Comparison of ENCODE assay signal across 9 cellular contexts in the genomic region with DNA sequence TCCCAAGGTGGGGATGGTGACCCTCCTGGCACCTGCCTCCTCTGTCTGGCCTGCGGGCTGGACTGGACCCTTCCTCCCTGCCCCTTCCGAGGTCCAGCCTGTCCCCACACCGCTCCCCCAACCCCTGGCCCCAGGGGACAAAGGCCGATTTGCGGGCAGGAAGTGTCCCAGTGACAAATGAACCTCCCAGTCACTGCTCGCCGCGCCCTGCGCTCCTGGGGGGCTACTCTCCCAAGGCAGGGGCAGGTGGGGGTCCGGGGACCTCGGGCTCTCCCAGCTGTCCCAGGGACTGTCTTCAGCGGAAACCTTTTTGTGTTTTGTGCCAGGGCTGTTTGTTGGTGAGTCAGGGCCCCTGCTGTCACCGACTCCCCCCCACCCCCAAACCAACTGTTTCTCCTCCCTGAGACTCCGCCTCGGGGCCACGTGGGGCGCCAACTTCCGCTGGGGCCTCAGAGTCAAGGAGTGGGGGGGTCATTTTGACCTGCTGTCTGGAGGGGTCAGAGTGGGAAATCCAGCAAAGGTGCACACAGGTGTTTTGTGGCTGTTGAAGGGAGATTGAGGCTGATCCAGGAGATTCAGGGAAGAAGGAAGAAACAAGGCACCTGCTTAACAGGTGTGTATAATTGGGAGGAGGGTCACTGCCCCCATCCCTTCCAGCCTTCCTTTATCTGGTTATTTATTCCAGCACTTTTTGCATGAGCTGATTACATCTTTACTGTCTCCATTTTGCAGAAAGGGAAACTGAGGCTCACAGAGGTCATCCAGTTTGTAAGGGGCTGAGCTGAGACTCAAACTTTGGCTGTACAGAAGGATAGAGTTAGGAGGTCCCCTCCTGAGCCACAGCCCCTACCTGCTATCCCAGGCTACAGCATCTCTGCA. TPM values are rescaled to one million over a fixed set of nuclear protein-coding genes. Genes with fewer than 3 reads are reported as not detected.
DNase-seq lines count a peak whose midpoint lies in the region; ATAC-seq and TF ChIP-seq lines count a peak whose summit lies in the region.
"Had no signal": no experiment of that assay in that cellular context is flagged by ENCODE, and none has a peak within 500 bp of the region (broad histone marks: within the 10 kb centered on the region; RNA-seq: fewer than 3 reads in every experiment).

No MANE protein-coding gene starts in this region.

- H3K27ac Mint-ChIP-seq in CD8-positive, alpha-beta memory T cell: peak overlapping the region; percentile 67 to 95 (median 88)

- peaks cover 0 to 2% of the 10 kb centered on the region in 2 donors for H3K27me3 Mint-ChIP-seq in CD8-positive, alpha-beta memory T cell

- POLR2A ChIA-PET in CD8-positive, alpha-beta memory T cell (lab: Charles Lee): interaction anchor here (0.6 to 2.8 kb wide), 2 partner anchors 60 to 144 kb away, joined by 3 to 18 read pairs; a partner anchor contains a TSS
- POLR2A ChIA-PET in PC-9 (lab: Charles Lee; ENCODE audit: unreplicated experiment): no interaction called here

- H3K4me1 ChIP-seq in CD8-positive, alpha-beta memory T cell (ENCODE audit: insufficient read depth, low read length): peaks cover 18% of the 10 kb centered on the region
- H3K4me1 ChIP-seq in PC-9 (replicated peaks; ENCODE audit: insufficient read depth): peaks cover 23% of the 10 kb centered on the region
- H3K4me1 ChIP-seq in tibial artery: peaks cover 0 to 20% (median 13%) of the 10 kb centered on the region in 4 donors

- H3K36me3 ChIP-seq in CD8-positive, alpha-beta memory T cell (ENCODE audit: insufficient read depth, low read length): peaks cover 4% of the 10 kb centered on the region
- no peaks in the 10 kb centered on the region for H3K36me3 ChIP-seq in PC-9 (ENCODE audit: low read depth)
- peaks cover 0 to 17% (median 0%) of the 10 kb centered on the region in 3 donors for H3K36me3 ChIP-seq in tibial artery

- H3K27me3 ChIP-seq in CD8-positive, alpha-beta memory T cell (ENCODE audit: insufficient read depth, low read length, poor library complexity, severe bottlenecking): no peaks in the 10 kb centered on the region
- H3K27me3 ChIP-seq in PC-9 (ENCODE audit: insufficient read depth, low read depth) (no peaks in the 10 kb centered on the region), tibial artery (no peaks in the 10 kb centered on the region)

- H3K36me3 Mint-ChIP-seq in CD8-positive, alpha-beta memory T cell: peaks cover 0 to 39% (median 3%) of the 10 kb centered on the region in 3 donors

- H4K20me1 ChIP-seq in PC-9 (ENCODE audit: insufficient read depth): no peaks in the 10 kb centered on the region

- peak overlapping the region; percentile 71 for H2AFZ ChIP-seq in PC-9

- DNase-seq in CD8-positive, alpha-beta memory T cell: peak; percentile 35 to 81 (median 49)
- peak; percentile 35 for DNase-seq in HCEC 1CT
- DNase-seq in PC-9: peak; percentile 49 to 54
- DNase-seq in activated T-helper 1 cell treated with anti-CD3 and anti-CD28 coated beads, Interleukin-2, amount 50 U/mL, for 16 hours (ENCODE audit: low read depth in 1 of 2, low spot score in 1 of 2): peak; percentile 36 to 44
- DNase-seq in foreskin fibroblast: peak; percentile 50 to 75
- DNase-seq in occipital lobe (lab: John Stamatoyannopoulos, UW): peak; percentile 29
- peak; percentile 52 to 82 for DNase-seq in tibial artery

- no peaks in the 10 kb centered on the region for H3K9me3 ChIP-seq in CD8-positive, alpha-beta memory T cell (ENCODE audit: low read length)
- no peaks in the 10 kb centered on the region for H3K9me3 ChIP-seq in PC-9 (ENCODE audit: insufficient read depth, low read depth)
- no peaks in the 10 kb centered on the region for H3K9me3 ChIP-seq in tibial artery

- H3K4me2 ChIP-seq in PC-9: peak overlapping the region; percentile 78

- peak overlapping the region; percentile 82 for H3K27ac ChIP-seq in CD8-positive, alpha-beta memory T cell (ENCODE audit: low read depth, low read length)
- H3K27ac ChIP-seq in PC-9 (no peak overlapping the region), tibial artery (peak overlapping the region; percentile 76 to 81)

- H3F3A ChIP-seq in PC-9 (ENCODE audit: insufficient read depth, low read depth): peaks cover 46% of the 10 kb centered on the region

- CTCF ChIA-PET in CD8-positive, alpha-beta memory T cell (lab: Charles Lee): interaction anchor here (1.2 to 18.4 kb wide), 3 partner anchors 9 to 65 kb away, joined by 3 to 436 read pairs (median 4); a partner anchor contains a TSS
- CTCF ChIA-PET in PC-9 (lab: Charles Lee): interaction anchor here (0.6 kb wide), 1 partner anchor 133 kb away, joined by 9 read pairs; no protein-coding TSS in a partner anchor

- H3K4me3 Mint-ChIP-seq in CD8-positive, alpha-beta memory T cell: peak overlapping the region; percentile 83 to 99 (median 90)

- no peak for ATAC-seq in GM21367 (IDR thresholded peaks at IDR 0.05; ENCODE audit: unreplicated experiment)

- no peaks in the 10 kb centered on the region for H3K9me3 Mint-ChIP-seq in CD8-positive, alpha-beta memory T cell

- intact Hi-C loops in PC-9 (cut with micrococcal nuclease; ENCODE audit: unreplicated experiment): loop anchor here (5.0 kb wide), 1 partner anchor 149 kb away; a partner anchor contains a TSS
- intact Hi-C loops in tibial artery (cut with DNase I; ENCODE audit: low total_unique reads): no loop called here

- TF ChIP-seq CTCF in PC-9 (conservative IDR thresholded peaks at IDR 0.05) (no peak; the same call in 1 of the 2 replicates), foreskin fibroblast (IDR thresholded peaks at IDR 0.05; ENCODE audit: low read depth, low read length) (no peak), tibial artery (IDR thresholded peaks at IDR 0.05) (no peak)

- TSS peak; percentile 22 for BruUV-seq in PC-9 (replicated peaks; lab: Mats Ljungman, UMichigan)

- H3K9me2 ChIP-seq in PC-9 (ENCODE audit: insufficient read depth): no peaks in the 10 kb centered on the region

- H3K79me2 ChIP-seq in PC-9 (ENCODE audit: low read depth): no peaks in the 10 kb centered on the region; the same call in 1 of the 2 replicates

- H3K4me3 ChIP-seq in CD8-positive, alpha-beta memory T cell (ENCODE audit: low read length): peak overlapping the region; percentile 81
- H3K4me3 ChIP-seq in PC-9 (peak overlapping the region; percentile 73), foreskin fibroblast (ENCODE audit: low read depth in 1 of 2, low read length in 2 of 2) (peak overlapping the region; percentile 82 to 90), tibial artery (peak overlapping the region; percentile 69 to 80)

- H3K4me1 Mint-ChIP-seq in CD8-positive, alpha-beta memory T cell: peaks cover 13 to 28% (median 27%) of the 10 kb centered on the region in 3 donors

RNA-seq across cellular contexts. Expression of a gene that starts 0.8 kb away (rescaled TPM):
- 10 to 100 TPM; 27.3 to 27.7 TPM for total RNA-seq in CD8-positive, alpha-beta memory T cell
- polyA plus RNA-seq in CD8-positive, alpha-beta memory T cell: 12.2 TPM
- total RNA-seq in PC-9 (2021): 42.0 and 53.6 TPM in 2 replicates
- total RNA-seq in occipital lobe: 14.2 TPM

RNA-seq across cellular contexts. Expression of a gene that starts 18.4 kb away (rescaled TPM):
- total RNA-seq in CD8-positive, alpha-beta memory T cell: 100 to 1,000 TPM; 351 to 373 TPM
- 154 TPM for polyA plus RNA-seq in CD8-positive, alpha-beta memory T cell
- total RNA-seq in PC-9 (2021): 291 and 323 TPM in 2 replicates
- 72.2 TPM for total RNA-seq in occipital lobe

RNA-seq across cellular contexts. Expression of a gene that starts 44.7 kb away (rescaled TPM):
- under 1 TPM; 0.28 to 0.29 TPM for total RNA-seq in CD8-positive, alpha-beta memory T cell
- polyA plus RNA-seq in CD8-positive, alpha-beta memory T cell: not detected
- 15.1 and 17.2 TPM in 2 replicates for total RNA-seq in PC-9 (2021)
- total RNA-seq in occipital lobe: not detected
- total RNA-seq: T-helper 2 cell treated with Interferon-gamma antibody and Interleukin-4, amounts not matched to agents 100 ng/mL and 5 ng/mL, for 36 hours had no signal

RNA-seq across cellular contexts. Expression of a gene that starts 56.2 kb away (rescaled TPM):
- total RNA-seq in CD8-positive, alpha-beta memory T cell: under 1 TPM; 0.26 to 0.31 TPM
- polyA plus RNA-seq in CD8-positive, alpha-beta memory T cell: not detected
- not detected in 2 replicates for total RNA-seq in PC-9 (2021)
- 0.78 TPM for total RNA-seq in occipital lobe
- total RNA-seq: T-helper 2 cell treated with Interferon-gamma antibody and Interleukin-4, amounts not matched to agents 100 ng/mL and 5 ng/mL, for 36 hours had no signal

RNA-seq across cellular contexts. Expression of a gene that starts 59.8 kb away (rescaled TPM):
- total RNA-seq in CD8-positive, alpha-beta memory T cell: 100 to 1,000 TPM; 300 to 327 TPM
- polyA plus RNA-seq in CD8-positive, alpha-beta memory T cell: 174 TPM
- total RNA-seq in PC-9 (2021) (115 and 150 TPM in 2 replicates), occipital lobe (70.7 TPM)

Comparison
In these comparisons a context has a peak if more than half of its experiments do, and no peak if none do; other contexts are left out.
1. RNA of a gene that starts 44.7 kb away (total RNA-seq): 15.1 to 17.2 TPM in PC-9; 0.28 to 0.29 TPM in CD8-positive, alpha-beta memory T cell and not detected in occipital lobe (single experiment); every median in the first group is over 10 times any median in the second.
2. Peak in every context shown above with its lines, with median percentiles within 50 percentile points of each other: DNase-seq and H3K4me3 ChIP-seq.